17 cellular contexts compared by ENCODE assay signal in genomic region chr18:13932285-13933025, GRCh38. TPM values are rescaled to one million over a fixed set of nuclear protein-coding genes. Genes with fewer than 3 reads are reported as not detected.
"Had no signal": no experiment of that assay in that cellular context is flagged by ENCODE, and none has a peak within 500 bp of the region (broad histone marks: within the 10 kb centered on the region; RNA-seq: fewer than 3 reads in every experiment).

No MANE protein-coding gene starts in this region.

- H3K4me3 Mint-ChIP-seq: effector memory CD8-positive, alpha-beta T cell; nephron had no signal

- DNase-seq: effector memory CD8-positive, alpha-beta T cell; gastrocnemius medialis; heart right ventricle; hypothalamus; left colon; left ventricle myocardium superior; mesenchymal stem cell; naive B cell; sigmoid colon; stimulated activated naive CD4-positive, alpha-beta T cell; trophoblast cell; uterus had no signal

- H3K4me1 Mint-ChIP-seq: naive B cell, nephron had no signal

- H3K27ac Mint-ChIP-seq: effector memory CD8-positive, alpha-beta T cell; nephron had no signal

- ATAC-seq: effector memory CD8-positive, alpha-beta T cell; gastrocnemius medialis; heart right ventricle; left colon; left ventricle myocardium superior had no signal

- H3K27me3 Mint-ChIP-seq: naive B cell had no signal

RNA-seq across cellular contexts. Expression of gene MC2R, which starts 17.1 kb away (rescaled TPM):
- total RNA-seq: fibroblast of villous mesenchyme, gastrocnemius medialis, heart right ventricle, kidney epithelial cell, left colon, left ventricle myocardium superior, omental fat pad, pulmonary artery endothelial cell, sigmoid colon, uterus had no signal
